Comparison of ENCODE assay signal across 13 cellular contexts in genomic region chr7:18361756-18362155, GRCh38.
A peak's percentile ranks its signal among the peaks of the same experiment; 100 is the strongest.
DNase-seq lines count a peak whose midpoint lies in the region; FAIRE-seq and TF ChIP-seq lines count a peak whose summit lies in the region.
"Had no signal": no experiment of that assay in that cellular context is flagged by ENCODE, and none has a peak within 500 bp of the region (broad histone marks: within the 10 kb centered on the region; RNA-seq: fewer than 3 reads in every experiment).

No MANE protein-coding gene starts in this region.

- TF ChIP-seq CTCF in fibroblast of the aortic adventitia (IDR thresholded peaks at IDR 0.05; ENCODE audit: insufficient read depth, low read length): peak; percentile 27
- no peak for TF ChIP-seq CTCF in GM13976 (IDR thresholded peaks at IDR 0.05; ENCODE audit: borderline replicate concordance, control extremely low read depth, extremely low read depth, insufficient read depth, missing control alignments)

- no peak for FAIRE-seq in small intestine (lab: Jason Lieb, UNC)
- FAIRE-seq: A204.1 had no signal

- no peaks in the 10 kb centered on the region for H3K9me3 ChIP-seq in small intestine (ENCODE audit: control insufficient read depth, low read depth)

- H3K4me1 ChIP-seq in small intestine (ENCODE audit: control insufficient read depth in 2 of 2, insufficient read depth in 1 of 2, low read depth in 1 of 2, low read length in 1 of 2): no peaks in the 10 kb centered on the region

- no peaks in the 10 kb centered on the region for H3K36me3 ChIP-seq in small intestine (ENCODE audit: control insufficient read depth in 2 of 2, insufficient read depth in 2 of 2, low read length in 2 of 2)

- no peak overlapping the region for H3K27ac ChIP-seq in small intestine (ENCODE audit: low read depth in 1 of 2, low read length in 1 of 2)

- DNase-seq in DMS53 (lab: John Stamatoyannopoulos, UW) (peak; percentile 7), DMS53 treated with DMSO at 0.1 percent for 48 hours (lab: John Stamatoyannopoulos, UW; ENCODE audit: unreplicated experiment) (no peak), RPMI7951 (ENCODE audit: low read depth) (peak; percentile 29), fibroblast of the aortic adventitia (ENCODE audit: low read depth) (peak; percentile 78), small intestine (peak; percentile 89), T-helper 9 cell (no peak), Kasumi-1 (lab: John Stamatoyannopoulos, UW) (no peak), GM13976 (ENCODE audit: low spot score) (no peak)
- DNase-seq: activated T-cell treated with anti-CD3 and anti-CD28 coated beads, Interleukin-2, amount 50 U/mL, for 24 hours; foreskin melanocyte; HCEC 1CT; OCI-M1 had no signal

- no peaks in the 10 kb centered on the region for H3K27me3 ChIP-seq in small intestine (ENCODE audit: control insufficient read depth in 2 of 2, insufficient read depth in 2 of 2, low read length in 2 of 2)

- WGBS in small intestine, 3 donors: 23 to 51% (median 36%) methylated on average over 4 of the region's 4 CpGs

- H3K4me3 ChIP-seq in fibroblast of the aortic adventitia (ENCODE audit: low read depth, low read length) (no peak overlapping the region), small intestine (ENCODE audit: low read depth in 1 of 2, low read length in 2 of 2) (no peak overlapping the region)

- in situ Hi-C loops in GM13976 (cut with MboI; ENCODE audit: low sequenced_read_pairs, unreplicated experiment): loop anchor here (25.0 kb wide), 1 partner anchor 1301 kb away; no protein-coding TSS in a partner anchor

Comparison
In these comparisons a context has a peak if more than half of its experiments do, and no peak if none do; other contexts are left out.
1. DNase-seq: peak in DMS53 (single experiment), RPMI7951 (single experiment), fibroblast of the aortic adventitia (single experiment) and small intestine (single experiment); none in DMS53 treated with DMSO at 0.1 percent for 48 hours (single experiment), T-helper 9 cell (single experiment), Kasumi-1 (0 of 2) and GM13976 (single experiment).